10 cellular contexts compared by ENCODE assay signal in the genomic region with DNA sequence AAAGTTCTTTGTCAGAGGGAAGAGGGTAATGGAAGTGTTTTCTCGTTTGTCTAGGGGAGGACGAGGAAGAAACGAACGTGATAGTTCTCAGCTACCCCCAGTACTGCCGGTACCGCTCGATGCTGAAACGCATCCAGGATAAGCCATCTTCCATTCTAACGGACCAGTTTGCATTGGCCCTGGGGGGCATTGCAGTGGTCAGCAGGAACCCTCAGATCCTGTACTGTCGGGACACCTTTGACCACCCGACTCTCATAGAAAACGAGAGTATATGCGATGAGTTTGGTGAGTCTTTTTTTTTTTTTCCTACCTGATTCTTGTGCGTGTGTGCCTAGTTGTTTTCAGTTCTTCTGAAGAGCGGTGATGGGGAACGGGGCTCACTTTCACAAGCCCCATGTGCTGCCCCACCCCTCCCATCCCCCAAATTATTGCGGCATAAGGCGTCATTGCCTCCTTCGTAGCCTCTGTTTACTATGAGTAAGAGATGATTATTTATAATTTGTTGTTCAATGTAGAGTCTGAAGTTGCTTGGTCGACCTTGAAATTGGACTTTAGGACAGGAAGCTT.
A peak's percentile ranks its signal among the peaks of the same experiment; 100 is the strongest.
DNase-seq lines count a peak whose midpoint lies in the region; ATAC-seq and TF ChIP-seq lines count a peak whose summit lies in the region.
"Had no signal": no experiment of that assay in that cellular context is flagged by ENCODE, and none has a peak within 500 bp of the region (broad histone marks: within the 10 kb centered on the region; RNA-seq: fewer than 3 reads in every experiment).

No MANE protein-coding gene starts in this region.

- no peaks in the 10 kb centered on the region for H3K9me3 ChIP-seq in mucosa of descending colon
- H3K9me3 ChIP-seq: lower lobe of right lung, testis had no signal

- DNase-seq in mucosa of descending colon (no peak), T1000 (lab: John Stamatoyannopoulos, UW) (no peak), NOMO-1 (lab: John Stamatoyannopoulos, UW; ENCODE audit: unreplicated experiment in 2 of 2) (no peak), NCI-H345 (lab: John Stamatoyannopoulos, UW) (no peak)
- DNase-seq: activated naive CD8-positive, alpha-beta T cell treated with anti-CD3 and anti-CD28 coated beads, Interleukin-2, amount 10 ng/mL, durations not matched to agents 7 days and 5 days; lower lobe of right lung; testis had no signal

- ATAC-seq in GM18861 (IDR thresholded peaks at IDR 0.05; ENCODE audit: unreplicated experiment) (peak; percentile 68), GM21381 (IDR thresholded peaks at IDR 0.05; ENCODE audit: unreplicated experiment) (peak; percentile 77), HG03108 (IDR thresholded peaks at IDR 0.05; ENCODE audit: unreplicated experiment) (peak; percentile 77), mucosa of descending colon (peak; percentile 57)
- ATAC-seq: lower lobe of right lung had no signal

- H3K4me1 ChIP-seq in mucosa of descending colon (ENCODE audit: low read depth): peaks cover 3% of the 10 kb centered on the region

- TF ChIP-seq CTCF in mucosa of descending colon (IDR thresholded peaks at IDR 0.05): no peak

- no peak overlapping the region for H3K4me3 ChIP-seq in mucosa of descending colon
- H3K4me3 ChIP-seq: lower lobe of right lung, testis had no signal

- intact Hi-C loops in mucosa of descending colon (cut with DNase I, micrococcal nuclease): no loop called here

- H3K36me3 ChIP-seq in mucosa of descending colon (ENCODE audit: low read depth): no peaks in the 10 kb centered on the region
- H3K36me3 ChIP-seq: lower lobe of right lung had no signal
